ENCODE assay signal across 1 cellular context in the genomic region with DNA sequence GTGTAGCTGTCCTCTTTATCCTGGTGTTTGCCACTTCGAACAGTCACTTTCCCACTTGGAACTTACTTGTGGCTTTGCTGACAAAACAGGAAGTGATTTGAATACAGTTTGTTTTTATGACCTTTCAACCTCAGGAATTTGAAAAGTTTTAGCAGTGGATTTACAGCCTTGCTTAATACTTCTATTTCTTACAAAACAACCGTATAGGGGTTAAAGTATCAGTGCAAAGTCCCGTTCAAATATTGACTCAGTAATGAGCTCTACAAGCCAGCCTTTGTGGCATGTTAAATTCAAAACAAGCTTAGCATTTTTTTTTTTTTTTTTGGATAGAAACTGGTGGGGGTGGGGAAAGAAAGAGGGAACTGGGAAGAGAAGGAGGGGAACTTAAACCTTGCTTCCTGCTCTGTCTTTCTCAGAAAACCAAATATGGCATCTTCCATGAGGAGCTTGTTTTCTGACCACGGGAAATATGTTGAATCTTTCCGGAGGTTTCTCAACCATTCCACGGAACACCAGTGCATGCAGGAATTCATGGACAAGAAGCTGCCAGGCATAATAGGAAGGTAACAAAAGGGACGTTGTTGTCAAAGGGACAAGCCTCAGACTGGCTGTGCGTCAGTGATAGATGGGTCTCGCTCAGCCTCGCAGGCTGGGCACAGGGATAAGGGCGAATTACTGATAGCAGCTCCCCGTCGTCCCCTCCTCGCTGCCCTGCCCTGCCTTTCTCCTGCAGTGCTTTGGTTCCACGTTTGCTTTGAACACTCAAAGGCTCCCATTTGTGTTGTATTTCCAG.
TF ChIP-seq lines count a peak whose summit lies in the region.

HNMT (plus strand) TSS at position 408 of the 793 bp plus-strand sequence; CDS start at position 427, 19 bp downstream.

TF ChIP-seq in GM12878, 131 proteins besides CTCF, POLR2A, EP300 and RAD21 (continued from another document):
- TF ChIP-seq, protein P1, sequence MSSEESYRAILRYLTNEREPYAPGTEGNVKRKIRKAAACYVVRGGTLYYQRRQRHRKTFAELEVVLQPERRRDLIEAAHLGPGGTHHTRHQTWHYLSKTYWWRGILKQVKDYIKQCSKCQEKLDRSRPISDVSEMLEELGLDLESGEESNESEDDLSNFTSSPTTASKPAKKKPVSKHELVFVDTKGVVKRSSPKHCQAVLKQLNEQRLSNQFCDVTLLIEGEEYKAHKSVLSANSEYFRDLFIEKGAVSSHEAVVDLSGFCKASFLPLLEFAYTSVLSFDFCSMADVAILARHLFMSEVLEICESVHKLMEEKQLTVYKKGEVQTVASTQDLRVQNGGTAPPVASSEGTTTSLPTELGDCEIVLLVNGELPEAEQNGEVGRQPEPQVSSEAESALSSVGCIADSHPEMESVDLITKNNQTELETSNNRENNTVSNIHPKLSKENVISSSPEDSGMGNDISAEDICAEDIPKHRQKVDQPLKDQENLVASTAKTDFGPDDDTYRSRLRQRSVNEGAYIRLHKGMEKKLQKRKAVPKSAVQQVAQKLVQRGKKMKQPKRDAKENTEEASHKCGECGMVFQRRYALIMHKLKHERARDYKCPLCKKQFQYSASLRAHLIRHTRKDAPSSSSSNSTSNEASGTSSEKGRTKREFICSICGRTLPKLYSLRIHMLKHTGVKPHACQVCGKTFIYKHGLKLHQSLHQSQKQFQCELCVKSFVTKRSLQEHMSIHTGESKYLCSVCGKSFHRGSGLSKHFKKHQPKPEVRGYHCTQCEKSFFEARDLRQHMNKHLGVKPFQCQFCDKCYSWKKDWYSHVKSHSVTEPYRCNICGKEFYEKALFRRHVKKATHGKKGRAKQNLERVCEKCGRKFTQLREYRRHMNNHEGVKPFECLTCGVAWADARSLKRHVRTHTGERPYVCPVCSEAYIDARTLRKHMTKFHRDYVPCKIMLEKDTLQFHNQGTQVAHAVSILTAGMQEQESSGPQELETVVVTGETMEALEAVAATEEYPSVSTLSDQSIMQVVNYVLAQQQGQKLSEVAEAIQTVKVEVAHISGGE (CRISPR knock-in tag; IDR thresholded peaks at IDR 0.05): no peak
- TF ChIP-seq NR2F1 (conservative IDR thresholded peaks at IDR 0.05): no peak
- TF ChIP-seq PRDM15 (CRISPR knock-in tag; IDR thresholded peaks at IDR 0.05): no peak
- no peak for TF ChIP-seq CBX3 (IDR thresholded peaks at IDR 0.05; ENCODE audit: borderline replicate concordance, low read depth)
